Comparison of ENCODE assay signal across 1 cellular context in the genomic region with DNA sequence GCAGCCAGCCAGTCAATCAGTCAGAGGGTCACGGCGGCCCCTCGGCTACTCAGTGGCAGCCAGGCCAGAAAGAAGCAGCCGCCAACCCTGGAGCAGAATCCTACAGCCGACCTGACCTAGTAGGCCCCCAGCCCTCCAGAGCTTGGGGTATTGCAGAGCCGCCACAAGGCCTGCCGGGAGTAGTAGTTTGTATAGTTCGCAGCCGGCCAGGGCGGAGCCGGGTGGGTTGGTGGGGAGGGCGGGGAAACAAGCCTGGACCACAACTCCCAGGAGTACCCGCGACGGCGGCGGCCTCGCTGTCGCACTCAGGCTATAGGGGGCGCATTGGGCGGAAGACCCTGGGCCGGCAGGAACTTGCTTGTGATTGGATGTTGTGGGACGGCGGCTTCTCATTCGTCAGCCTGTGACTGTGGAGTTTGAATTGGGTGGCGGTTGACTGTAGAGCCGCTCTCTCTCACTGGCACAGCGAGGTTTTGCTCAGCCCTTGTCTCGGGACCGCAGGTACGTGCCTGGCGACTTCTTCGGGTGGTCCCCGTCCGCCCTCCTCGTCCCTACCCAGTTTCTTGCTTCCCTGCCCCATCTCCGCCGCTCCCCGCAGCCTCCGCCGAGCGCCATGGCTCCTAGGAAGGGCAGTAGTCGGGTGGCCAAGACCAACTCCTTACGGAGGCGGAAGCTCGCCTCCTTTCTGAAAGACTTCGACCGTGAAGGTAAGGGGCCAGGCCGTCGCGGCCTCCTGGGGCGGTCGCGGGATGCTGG.
TF ChIP-seq lines count a peak whose summit lies in the region.

A gene (plus strand): TSS at position 439 of the 756 bp plus-strand sequence. CDS start 175 bp downstream, at position 614.

TF ChIP-seq in WTC11, 78 proteins besides CTCF, POLR2A, EP300 and RAD21 (continued from another document):
- TF ChIP-seq, protein P1, sequence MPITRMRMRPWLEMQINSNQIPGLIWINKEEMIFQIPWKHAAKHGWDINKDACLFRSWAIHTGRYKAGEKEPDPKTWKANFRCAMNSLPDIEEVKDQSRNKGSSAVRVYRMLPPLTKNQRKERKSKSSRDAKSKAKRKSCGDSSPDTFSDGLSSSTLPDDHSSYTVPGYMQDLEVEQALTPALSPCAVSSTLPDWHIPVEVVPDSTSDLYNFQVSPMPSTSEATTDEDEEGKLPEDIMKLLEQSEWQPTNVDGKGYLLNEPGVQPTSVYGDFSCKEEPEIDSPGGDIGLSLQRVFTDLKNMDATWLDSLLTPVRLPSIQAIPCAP (CRISPR knock-in tag; IDR thresholded peaks at IDR 0.05) = peak; percentile 74
- TF ChIP-seq, protein P2, sequence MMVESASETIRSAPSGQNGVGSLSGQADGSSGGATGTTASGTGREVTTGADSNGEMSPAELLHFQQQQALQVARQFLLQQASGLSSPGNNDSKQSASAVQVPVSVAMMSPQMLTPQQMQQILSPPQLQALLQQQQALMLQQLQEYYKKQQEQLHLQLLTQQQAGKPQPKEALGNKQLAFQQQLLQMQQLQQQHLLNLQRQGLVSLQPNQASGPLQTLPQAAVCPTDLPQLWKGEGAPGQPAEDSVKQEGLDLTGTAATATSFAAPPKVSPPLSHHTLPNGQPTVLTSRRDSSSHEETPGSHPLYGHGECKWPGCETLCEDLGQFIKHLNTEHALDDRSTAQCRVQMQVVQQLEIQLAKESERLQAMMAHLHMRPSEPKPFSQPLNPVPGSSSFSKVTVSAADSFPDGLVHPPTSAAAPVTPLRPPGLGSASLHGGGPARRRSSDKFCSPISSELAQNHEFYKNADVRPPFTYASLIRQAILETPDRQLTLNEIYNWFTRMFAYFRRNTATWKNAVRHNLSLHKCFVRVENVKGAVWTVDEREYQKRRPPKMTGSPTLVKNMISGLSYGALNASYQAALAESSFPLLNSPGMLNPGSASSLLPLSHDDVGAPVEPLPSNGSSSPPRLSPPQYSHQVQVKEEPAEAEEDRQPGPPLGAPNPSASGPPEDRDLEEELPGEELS (CRISPR knock-in tag; IDR thresholded peaks at IDR 0.05) = 0 out of 2 replicates have a peak, but pooled peaks have one; percentile 35
- TF ChIP-seq, protein P3, sequence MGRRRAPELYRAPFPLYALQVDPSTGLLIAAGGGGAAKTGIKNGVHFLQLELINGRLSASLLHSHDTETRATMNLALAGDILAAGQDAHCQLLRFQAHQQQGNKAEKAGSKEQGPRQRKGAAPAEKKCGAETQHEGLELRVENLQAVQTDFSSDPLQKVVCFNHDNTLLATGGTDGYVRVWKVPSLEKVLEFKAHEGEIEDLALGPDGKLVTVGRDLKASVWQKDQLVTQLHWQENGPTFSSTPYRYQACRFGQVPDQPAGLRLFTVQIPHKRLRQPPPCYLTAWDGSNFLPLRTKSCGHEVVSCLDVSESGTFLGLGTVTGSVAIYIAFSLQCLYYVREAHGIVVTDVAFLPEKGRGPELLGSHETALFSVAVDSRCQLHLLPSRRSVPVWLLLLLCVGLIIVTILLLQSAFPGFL (CRISPR knock-in tag; IDR thresholded peaks at IDR 0.05; ENCODE audit: borderline replicate concordance) = no peak
- TF ChIP-seq NFE2L1 (CRISPR knock-in tag; IDR thresholded peaks at IDR 0.05) (peak; percentile 61; the same call in 1 of the 2 replicates), ETV6 (CRISPR knock-in tag; IDR thresholded peaks at IDR 0.05) (peak; percentile 79; the same call in 1 of the 2 replicates), ZNF121 (CRISPR knock-in tag; IDR thresholded peaks at IDR 0.05) (no peak), CREM (CRISPR knock-in tag; IDR thresholded peaks at IDR 0.05) (peak; percentile 87; the same call in 1 of the 2 replicates)
